ENCODE assay signal across 33 cellular contexts in genomic region chr17:1226308-1226707, GRCh38. TPM values are rescaled to one million over a fixed set of nuclear protein-coding genes. Genes with fewer than 3 reads are reported as not detected.
"Had no signal": no experiment of that assay in that cellular context is flagged by ENCODE, and none has a peak within 500 bp of the region (broad histone marks: within the 10 kb centered on the region; RNA-seq: fewer than 3 reads in every experiment).

No MANE protein-coding gene starts in this region.

- H3K9me3 Mint-ChIP-seq: activated CD4-positive, alpha-beta memory T cell treated with anti-CD3 and anti-CD28 coated beads, Interleukin-2, amount 10 ng/mL, durations not matched to agents 7 days and 5 days; activated naive CD4-positive, alpha-beta T cell treated with anti-CD3 and anti-CD28 coated beads for 36 hours; activated naive CD4-positive, alpha-beta T cell treated with anti-CD3 and anti-CD28 coated beads, Interleukin-2, amount 50 U/mL, for 72 hours; activated T-helper 17 cell treated with anti-CD3 and anti-CD28 coated beads, Interleukin-2, amount 50 U/mL, for 72 hours had no signal

- FAIRE-seq: astrocyte had no signal

- H3K36me3 ChIP-seq: adrenal gland, breast epithelium, WERI-Rb-1 had no signal

- H3K4me3 Mint-ChIP-seq: activated CD4-positive, alpha-beta memory T cell treated with anti-CD3 and anti-CD28 coated beads, Interleukin-2, amount 10 ng/mL, durations not matched to agents 7 days and 5 days; activated CD8-positive, alpha-beta memory T cell treated with anti-CD3 and anti-CD28 coated beads, Interleukin-2, amount 10 ng/mL, durations not matched to agents 7 days and 5 days; activated naive CD4-positive, alpha-beta T cell treated with anti-CD3 and anti-CD28 coated beads for 36 hours had no signal

- ATAC-seq: activated CD8-positive, alpha-beta memory T cell treated with anti-CD3 and anti-CD28 coated beads, Interleukin-2, amount 10 ng/mL, durations not matched to agents 7 days and 5 days; activated naive CD4-positive, alpha-beta T cell treated with anti-CD3 and anti-CD28 coated beads, Interleukin-2, amount 50 U/mL, for 72 hours; activated T-helper 17 cell treated with anti-CD3 and anti-CD28 coated beads, Interleukin-2, amount 50 U/mL, for 72 hours; body of pancreas had no signal

- H3K27ac Mint-ChIP-seq: activated CD4-positive, alpha-beta memory T cell treated with anti-CD3 and anti-CD28 coated beads, Interleukin-2, amount 10 ng/mL, durations not matched to agents 7 days and 5 days; activated CD8-positive, alpha-beta memory T cell treated with anti-CD3 and anti-CD28 coated beads, Interleukin-2, amount 10 ng/mL, durations not matched to agents 7 days and 5 days; activated naive CD4-positive, alpha-beta T cell treated with anti-CD3 and anti-CD28 coated beads for 36 hours; activated naive CD4-positive, alpha-beta T cell treated with anti-CD3 and anti-CD28 coated beads, Interleukin-2, amount 50 U/mL, for 72 hours; activated T-helper 17 cell treated with anti-CD3 and anti-CD28 coated beads, Interleukin-2, amount 50 U/mL, for 72 hours had no signal

- H3K27ac ChIP-seq: adrenal gland, body of pancreas, breast epithelium, WERI-Rb-1 had no signal

- DNase-seq: activated CD4-positive, alpha-beta memory T cell treated with anti-CD3 and anti-CD28 coated beads, Interleukin-2, amount 10 ng/mL, durations not matched to agents 7 days and 5 days; activated CD4-positive, alpha-beta T cell treated with anti-CD3 and anti-CD28 coated beads for 1 hour; activated CD4-positive, alpha-beta T cell treated with anti-CD3 and anti-CD28 coated beads for 48 hours; activated CD4-positive, CD25-positive, alpha-beta regulatory T cell; activated CD8-positive, alpha-beta memory T cell treated with anti-CD3 and anti-CD28 coated beads for 24 hours; activated CD8-positive, alpha-beta memory T cell treated with anti-CD3 and anti-CD28 coated beads, Interleukin-2, amount 10 ng/mL, durations not matched to agents 7 days and 5 days; activated CD8-positive, alpha-beta memory T cell treated with anti-CD3 and anti-CD28 coated beads, Interleukin-2, amount 50 U/mL, for 48 hours; activated gamma-delta T cell treated with Interleukin-2 at 50 U/mL for 16 hours; activated naive CD4-positive, alpha-beta T cell treated with anti-CD3 and anti-CD28 coated beads for 36 hours; activated T-cell treated with anti-CD3 and anti-CD28 coated beads, Interleukin-2, amount 50 U/mL, for 48 hours; adrenal gland; body of pancreas; caudate nucleus; cerebellar nuclear complex; NCI-H1048; NCI-H1105 treated with DMSO at 0.1 percent for 48 hours; NCI-H1436; NCI-H1694 treated with DMSO at 0.1 percent for 48 hours; NCI-H2029; NCI-H345; NCI-H524 treated with DMSO at 0.1 percent for 48 hours; OCI-M1; Right ventricle myocardium superior; T1000; WERI-Rb-1 had no signal

- H3K9me3 ChIP-seq: adrenal gland, body of pancreas, breast epithelium had no signal

- H3K4me3 ChIP-seq: adrenal gland, body of pancreas, breast epithelium had no signal

RNA-seq across cellular contexts. Expression of gene BHLHA9, which starts 43.9 kb away (rescaled TPM):
- total RNA-seq: activated CD4-positive, alpha-beta memory T cell treated with anti-CD3 and anti-CD28 coated beads, Interleukin-2, amount 10 ng/mL, durations not matched to agents 7 days and 5 days; activated CD8-positive, alpha-beta memory T cell treated with anti-CD3 and anti-CD28 coated beads, Interleukin-2, amount 10 ng/mL, durations not matched to agents 7 days and 5 days; activated naive CD4-positive, alpha-beta T cell treated with anti-CD3 and anti-CD28 coated beads for 36 hours; activated naive CD4-positive, alpha-beta T cell treated with anti-CD3 and anti-CD28 coated beads, Interleukin-2, amount 50 U/mL, for 72 hours; activated T-helper 17 cell treated with anti-CD3 and anti-CD28 coated beads, Interleukin-2, amount 50 U/mL, for 72 hours; adrenal gland; astrocyte; body of pancreas; breast epithelium; MCF 10A; NCI-H460; Right ventricle myocardium superior; T-helper 1 cell treated with Interleukin-12 subunit alpha and Interleukin-12 subunit beta and Interleukin-4 antibody, amounts not matched to agents 30 ng/mL and 1 ng/mL, for 36 hours; T-helper 2 cell treated with Interferon-gamma antibody and Interleukin-4, amounts not matched to agents 100 ng/mL and 5 ng/mL, for 36 hours had no signal
- polyA plus RNA-seq: adrenal gland had no signal

RNA-seq across cellular contexts. Expression of gene TRARG1, which starts 53.2 kb away (rescaled TPM):
- total RNA-seq: activated naive CD4-positive, alpha-beta T cell treated with anti-CD3 and anti-CD28 coated beads for 36 hours; astrocyte; MCF 10A; NCI-H460 had no signal
